ENCODE assay signal across 31 cellular contexts in the genomic region with DNA sequence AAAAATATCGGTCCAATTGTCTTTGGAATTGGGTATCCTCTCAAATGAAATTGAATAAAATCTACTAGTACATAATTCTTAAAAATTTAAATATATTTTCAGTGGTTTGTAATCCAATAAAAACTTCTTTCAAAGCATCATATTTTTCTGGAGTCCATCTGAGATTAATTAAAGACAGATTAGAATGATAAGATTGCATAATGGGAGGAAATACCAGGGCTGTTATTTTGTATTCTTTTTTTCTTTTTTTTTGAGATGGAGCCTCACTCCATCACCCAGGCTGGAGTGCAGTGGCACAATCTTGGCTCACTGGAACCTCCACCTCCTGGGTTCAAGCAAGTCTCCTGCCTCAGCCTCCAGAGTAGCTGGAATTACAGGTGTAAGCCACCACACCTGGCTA.
"Had no signal": no experiment of that assay in that cellular context is flagged by ENCODE, and none has a peak within 500 bp of the region (broad histone marks: within the 10 kb centered on the region; RNA-seq: fewer than 3 reads in every experiment).

No MANE protein-coding gene starts in this region.

- H3K4me3 ChIP-seq: lower lobe of right lung, neural progenitor cell, right atrium auricular region, stomach, tibial artery, upper lobe of right lung had no signal

- DNase-seq: activated CD4-positive, alpha-beta memory T cell treated with anti-CD3 and anti-CD28 coated beads, Interleukin-2, amount 10 ng/mL, durations not matched to agents 7 days and 5 days; activated CD4-positive, alpha-beta T cell treated with anti-CD3 and anti-CD28 coated beads, Interleukin-2, amount 10 ng/mL, durations not matched to agents 24 days and 14 days; activated CD8-positive, alpha-beta memory T cell treated with anti-CD3 and anti-CD28 coated beads, Interleukin-2, amount 50 U/mL, for 48 hours; activated gamma-delta T cell; activated naive CD4-positive, alpha-beta T cell treated with anti-CD3 and anti-CD28 coated beads, Interleukin-2, amount 50 U/mL, for 16 hours; activated T-cell treated with anti-CD3 and anti-CD28 coated beads, Interleukin-2, amount 50 U/mL, for 24 hours; amygdala; caudate nucleus; cortex of kidney; head of caudate nucleus; hypothalamus; immature natural killer cell; kidney glomerular epithelial cell; lower lobe of right lung; mesendoderm; natural killer cell; occipital lobe; stimulated activated CD4-positive, alpha-beta T cell treated with anti-CD3 and anti-CD28 coated beads, Interleukin-15, amount 100 ng/mL, for 24 hours; stimulated activated CD4-positive, alpha-beta T cell treated with anti-CD3 and anti-CD28 coated beads, Interleukin-2, amount 100 ng/mL, for 24 hours; stimulated activated naive B cell treated with anti-CD40 and anti-IgM and Interleukin-4, amounts not matched to agents 10 μg/mL and 1 μg/mL and 100 μg/mL, for 72 hours; stomach; T-helper 9 cell; tibial artery; upper lobe of right lung; WERI-Rb-1 had no signal

- ATAC-seq: activated CD4-positive, CD25-positive, alpha-beta regulatory T cell treated with anti-CD3 and anti-CD28 coated beads, Interleukin-2, amount 50 U/mL, for 24 hours; esophagus mucosa; left lobe of liver; lower lobe of right lung; natural killer cell; stimulated activated naive B cell treated with anti-CD40 and anti-IgM and Interleukin-4, amounts not matched to agents 10 μg/mL and 1 μg/mL and 100 μg/mL, for 72 hours; upper lobe of right lung had no signal

- FAIRE-seq: endothelial cell of umbilical vein had no signal

- H3K9me3 ChIP-seq: lower lobe of right lung, right atrium auricular region, stomach, tibial artery, upper lobe of right lung had no signal

- H3K27ac ChIP-seq: lower lobe of right lung, neural progenitor cell, right atrium auricular region, stomach, tibial artery, upper lobe of right lung, WERI-Rb-1 had no signal

- H3K9ac ChIP-seq: neural progenitor cell had no signal

- H3K27me3 ChIP-seq: neural progenitor cell, right atrium auricular region, stomach, tibial artery, upper lobe of right lung had no signal

- H3K36me3 ChIP-seq: lower lobe of right lung, neural progenitor cell, right atrium auricular region, stomach, tibial artery, upper lobe of right lung, WERI-Rb-1 had no signal

- H3K4me1 ChIP-seq: lower lobe of right lung, neural progenitor cell, right atrium auricular region had no signal
